Comparison of ENCODE assay signal across 15 cellular contexts in the genomic region with DNA sequence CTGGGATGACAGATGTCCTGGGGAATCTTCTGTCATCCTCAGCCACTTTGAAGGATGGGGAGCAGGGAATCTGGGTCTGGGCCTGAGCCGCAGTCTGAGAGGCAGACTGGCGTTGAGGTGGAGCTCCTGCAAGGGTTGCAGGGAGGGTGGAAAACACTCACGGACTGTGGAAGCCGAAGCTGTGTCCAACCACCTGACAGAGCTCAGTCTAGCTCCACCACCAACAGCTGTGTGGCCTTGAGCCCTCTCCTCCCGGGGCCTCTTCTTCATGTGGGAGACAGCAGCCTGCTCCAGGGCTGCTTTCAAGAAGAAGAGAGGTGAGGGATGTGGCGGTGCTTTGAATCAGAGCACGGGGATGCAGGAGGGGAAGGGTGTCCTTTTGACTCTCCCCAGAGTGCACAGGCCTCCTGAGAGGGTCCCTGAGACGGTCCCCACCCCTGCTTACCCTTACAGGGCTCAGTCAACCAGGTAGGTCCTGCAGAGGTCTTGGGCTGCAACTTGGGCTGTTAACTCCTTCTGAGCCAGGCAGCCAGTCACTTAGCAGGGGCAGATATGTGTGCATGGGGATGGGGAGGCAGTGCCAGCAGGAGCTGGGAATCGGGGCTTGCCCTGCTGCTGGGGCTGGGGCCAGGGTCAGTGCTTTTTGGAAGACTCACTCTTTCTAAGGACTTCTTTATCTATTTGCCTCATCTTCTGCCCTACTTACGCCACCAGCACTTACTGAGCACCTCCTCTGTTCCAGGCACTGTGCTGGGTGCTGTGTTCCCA.
"Had no signal": no experiment of that assay in that cellular context is flagged by ENCODE, and none has a peak within 500 bp of the region (broad histone marks: within the 10 kb centered on the region; RNA-seq: fewer than 3 reads in every experiment).

No MANE protein-coding gene starts in this region.

- H3K4me1 ChIP-seq: gastrocnemius medialis, heart left ventricle, sigmoid colon, upper lobe of left lung had no signal

- ATAC-seq: activated CD8-positive, alpha-beta T cell treated with anti-CD3 and anti-CD28 coated beads for 36 hours; activated T-helper 17 cell treated with anti-CD3 and anti-CD28 coated beads, Interleukin-2, amount 50 U/mL, for 72 hours; gastrocnemius medialis had no signal

- H3K9me3 ChIP-seq: gastrocnemius medialis, heart left ventricle, sigmoid colon, thoracic aorta, upper lobe of left lung had no signal

- H3K36me3 ChIP-seq: brain microvascular endothelial cell, gastrocnemius medialis, heart left ventricle, sigmoid colon, thoracic aorta, upper lobe of left lung had no signal

- DNase-seq: activated B cell treated with CpG ODN at 0.5 μM for 24 hours; activated CD4-positive, alpha-beta T cell treated with anti-CD3 and anti-CD28 coated beads for 4 hours; activated naive CD4-positive, alpha-beta T cell treated with anti-CD3 and anti-CD28 coated beads for 36 hours; activated T-cell treated with anti-CD3 and anti-CD28 coated beads, Interleukin-2, amount 50 U/mL, for 1 hour; cortex of kidney; gastrocnemius medialis; heart left ventricle; left ventricle myocardium superior; sigmoid colon; stimulated activated CD4-positive, alpha-beta T cell treated with anti-CD3 and anti-CD28 coated beads, Interleukin-4, amount 100 ng/mL, for 4 hours had no signal

- H3K27me3 ChIP-seq: brain microvascular endothelial cell, gastrocnemius medialis, upper lobe of left lung had no signal

- H3K4me3 ChIP-seq: gastrocnemius medialis, heart left ventricle, sigmoid colon, thoracic aorta, upper lobe of left lung had no signal

- H3K27ac ChIP-seq: brain microvascular endothelial cell, gastrocnemius medialis, heart left ventricle, sigmoid colon, thoracic aorta, upper lobe of left lung had no signal
